Comparison of ENCODE assay signal across 8 cellular contexts in the genomic region with DNA sequence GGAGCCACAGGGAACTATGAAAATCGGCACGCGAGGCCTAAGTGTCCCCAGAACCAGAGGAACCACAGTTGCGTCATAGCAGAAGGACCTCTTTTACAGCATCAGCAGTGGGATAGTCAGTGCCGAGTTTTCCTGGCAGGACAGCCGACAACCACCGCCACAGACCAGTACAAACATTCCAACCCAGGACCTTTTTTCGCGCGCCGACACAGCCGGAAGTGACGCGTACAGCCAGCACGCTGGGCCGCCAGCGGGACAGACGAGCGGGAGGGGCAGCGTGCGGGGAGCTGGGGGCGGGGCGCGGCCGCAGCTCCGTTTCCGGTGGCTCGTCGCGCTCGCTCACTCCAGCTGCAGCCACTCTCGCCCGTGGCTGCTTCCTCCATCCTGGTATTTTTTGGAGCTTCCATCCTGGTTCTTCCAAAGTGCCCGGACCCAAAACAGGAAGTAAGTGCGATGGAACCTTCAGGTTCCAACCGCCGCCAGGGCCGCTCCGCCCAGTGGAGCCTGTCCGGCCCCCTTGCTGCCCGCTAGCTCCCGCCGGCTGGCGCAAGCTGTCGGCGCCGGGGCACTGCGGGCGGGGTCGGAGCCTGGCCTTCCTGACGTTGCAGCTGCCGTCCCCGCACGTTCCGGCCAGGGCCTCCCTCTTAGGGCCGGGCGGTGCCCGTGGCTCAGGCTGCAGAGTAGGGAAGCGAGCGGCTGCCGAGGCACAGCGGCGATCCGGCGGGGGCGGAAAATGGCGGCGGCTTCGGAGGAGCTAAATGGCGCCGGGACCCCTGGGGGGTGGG. TPM values are rescaled to one million over a fixed set of nuclear protein-coding genes. Genes with fewer than 3 reads are reported as not detected.
DNase-seq lines count a peak whose midpoint lies in the region; ATAC-seq, FAIRE-seq and TF ChIP-seq lines count a peak whose summit lies in the region.

A gene with protein sequence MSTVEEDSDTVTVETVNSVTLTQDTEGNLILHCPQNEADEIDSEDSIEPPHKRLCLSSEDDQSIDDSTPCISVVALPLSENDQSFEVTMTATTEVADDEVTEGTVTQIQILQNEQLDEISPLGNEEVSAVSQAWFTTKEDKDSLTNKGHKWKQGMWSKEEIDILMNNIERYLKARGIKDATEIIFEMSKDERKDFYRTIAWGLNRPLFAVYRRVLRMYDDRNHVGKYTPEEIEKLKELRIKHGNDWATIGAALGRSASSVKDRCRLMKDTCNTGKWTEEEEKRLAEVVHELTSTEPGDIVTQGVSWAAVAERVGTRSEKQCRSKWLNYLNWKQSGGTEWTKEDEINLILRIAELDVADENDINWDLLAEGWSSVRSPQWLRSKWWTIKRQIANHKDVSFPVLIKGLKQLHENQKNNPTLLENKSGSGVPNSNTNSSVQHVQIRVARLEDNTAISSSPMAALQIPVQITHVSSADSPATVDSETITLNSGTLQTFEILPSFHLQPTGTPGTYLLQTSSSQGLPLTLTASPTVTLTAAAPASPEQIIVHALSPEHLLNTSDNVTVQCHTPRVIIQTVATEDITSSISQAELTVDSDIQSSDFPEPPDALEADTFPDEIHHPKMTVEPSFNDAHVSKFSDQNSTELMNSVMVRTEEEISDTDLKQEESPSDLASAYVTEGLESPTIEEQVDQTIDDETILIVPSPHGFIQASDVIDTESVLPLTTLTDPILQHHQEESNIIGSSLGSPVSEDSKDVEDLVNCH (plus strand): TSS at position 342 of the 785 bp plus-strand sequence. CDS start 12,489 bp downstream, outside the sequence.

- DNase-seq in GM12892 (ENCODE audit: insufficient read length) (peak; percentile 79), NCI-H146 (lab: John Stamatoyannopoulos, UW) (peak; percentile 94), T-helper 1 cell (peak; percentile 75 to 91 (median 82)), adrenal gland (peak; percentile 94 to 97 (median 95)), heart right ventricle (peak; percentile 95), posterior cingulate gyrus (peak; percentile 92 to 99 (median 95)), upper lobe of left lung (peak; percentile 94 to 98)

- peak in 1 of 4 donors; percentile 34 for TF ChIP-seq EP300 in upper lobe of left lung (IDR thresholded peaks at IDR 0.05)

- TF ChIP-seq CTCF in adrenal gland (IDR thresholded peaks at IDR 0.05) (peak in 2 of 6 experiments; percentile 7 to 29), heart right ventricle (IDR thresholded peaks at IDR 0.05) (peak in 4 of 9 donors; percentile 3 to 21 (median 16)), upper lobe of left lung (IDR thresholded peaks at IDR 0.05) (peak in 3 of 6 experiments; percentile 24 to 42 (median 28))

- TF ChIP-seq POLR2A in GM12892 (IDR thresholded peaks at IDR 0.05; ENCODE audit: low read depth, low read length) (peak; percentile 94), adrenal gland (IDR thresholded peaks at IDR 0.05) (peak; percentile 94 to 95), upper lobe of left lung (IDR thresholded peaks at IDR 0.05) (peak in 3 of 4 donors; percentile 55 to 93 (median 92))

- 0% methylated on average over 6 to 71 of the region's 71 CpGs for WGBS in adrenal gland, 4 donors
- WGBS in heart right ventricle, 2 donors: 0% methylated on average over 70 to 71 of the region's 71 CpGs
- 0% methylated on average over 14 to 64 of the region's 71 CpGs for WGBS in upper lobe of left lung, 2 donors

- H3K4me3 ChIP-seq in adrenal gland (peak within 1 kb of the TSS; percentile 35 to 94 (median 78)), heart right ventricle (peak within 1 kb of the TSS; percentile 57 to 86 (median 77)), upper lobe of left lung (peak within 1 kb of the TSS; percentile 49 to 83 (median 68))

- intact Hi-C loops in adrenal gland (cut with DNase I): no loop called here
- intact Hi-C loops in heart right ventricle (cut with DNase I): loop anchor here in 5 of 10 donors (1.0 to 5.0 kb wide), 6 partner anchors 65 to 225 kb away; a partner anchor contains a TSS
- intact Hi-C loops in posterior cingulate gyrus (cut with DNase I): loop anchor here (1.0 to 10.0 kb wide), 4 partner anchors 65 to 192 kb away; a partner anchor contains a TSS

- peak; percentile 96 for FAIRE-seq in GM12892 (lab: Jason Lieb, UNC)

- ATAC-seq in HG02852 (IDR thresholded peaks at IDR 0.05; ENCODE audit: unreplicated experiment) (peak; percentile 80), heart right ventricle (peak; percentile 95 to 99 (median 98)), upper lobe of left lung (ENCODE audit: low FRiP score in 2 of 2) (peak; percentile 97 to 98)

- H3K4me1 ChIP-seq in adrenal gland (replicated peaks in 1 of 2) (peaks cover 11 to 46% of the 10 kb centered on the region in 2 donors), heart right ventricle (peaks cover 0 to 54% (median 45%) of the 10 kb centered on the region in 9 donors), upper lobe of left lung (peaks cover 39 to 48% (median 41%) of the 10 kb centered on the region in 4 donors)

- H3K36me3 ChIP-seq in adrenal gland (replicated peaks in 1 of 2): no peaks in the 10 kb centered on the region
- peaks cover 0 to 8% (median 0%) of the 10 kb centered on the region in 9 donors for H3K36me3 ChIP-seq in heart right ventricle
- no peaks in the 10 kb centered on the region for H3K36me3 ChIP-seq in upper lobe of left lung

- H3K9me3 ChIP-seq in adrenal gland (replicated peaks in 1 of 3) (no peaks in the 10 kb centered on the region), heart right ventricle (no peaks in the 10 kb centered on the region), upper lobe of left lung (no peaks in the 10 kb centered on the region)

- no peaks in the 10 kb centered on the region for H3K27me3 ChIP-seq in adrenal gland
- no peaks in the 10 kb centered on the region for H3K27me3 ChIP-seq in heart right ventricle
- no peaks in the 10 kb centered on the region for H3K27me3 ChIP-seq in upper lobe of left lung

- H3K27ac ChIP-seq in adrenal gland (peak within 1 kb of the TSS; percentile 97 to 99 (median 98)), heart right ventricle (peak within 1 kb of the TSS; percentile 94 to 99 (median 97)), upper lobe of left lung (peak within 1 kb of the TSS; percentile 96 to 100 (median 98))

RNA-seq across cellular contexts. Expression of the gene that starts here (rescaled TPM):
- 75.5 TPM for polyA plus RNA-seq in GM12892 (2012; ENCODE audit: missing spikeins)
- total RNA-seq in adrenal gland (10 to 100 TPM; 17.1 to 86.1 (median 43.5) TPM), heart right ventricle (10 to 100 TPM; 18.0 to 26.5 (median 21.8) TPM), upper lobe of left lung (100 to 1,000 TPM in 2 of 6 donors, 10 to 100 TPM in 4; 51.8 to 258 (median 77.7) TPM)
- polyA plus RNA-seq in adrenal gland (100 to 1,000 TPM in 1 of 3 donors, 10 to 100 TPM in 2; 45.6 to 115 (median 52.6) TPM), heart right ventricle (10 to 100 TPM; 10.8 to 60.8 TPM)

Comparison
In these comparisons a context has a peak if more than half of its experiments do, and no peak if none do; other contexts are left out.
1. Peak in every context shown above with its lines: DNase-seq, ATAC-seq, H3K4me3 ChIP-seq and H3K27ac ChIP-seq.